In the genomic region with DNA sequence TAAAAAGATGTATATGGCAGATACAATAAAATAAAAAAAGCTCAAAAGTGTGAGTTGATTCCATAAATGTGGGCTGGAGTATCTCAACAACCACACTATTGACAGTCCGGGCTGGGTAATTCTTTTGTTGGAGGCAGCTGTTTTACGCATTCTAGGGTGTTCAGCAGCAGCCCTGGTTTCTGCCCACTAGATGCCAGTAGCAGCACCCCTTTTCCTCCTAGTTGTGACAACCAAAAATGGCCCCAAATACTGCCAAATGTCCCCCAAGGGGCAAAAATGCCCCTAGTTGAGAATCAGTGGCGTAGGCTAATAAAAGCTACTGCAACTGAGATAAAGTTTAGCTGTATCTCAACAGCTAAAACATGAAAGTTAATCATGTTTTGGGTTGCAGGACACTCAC, we compare ENCODE assay signal across 7 cellular contexts. TPM values are rescaled to one million over a fixed set of nuclear protein-coding genes. Genes with fewer than 3 reads are reported as not detected.
DNase-seq lines count a peak whose midpoint lies in the region; ATAC-seq and TF ChIP-seq lines count a peak whose summit lies in the region.

No MANE protein-coding gene starts in this region.

- intact Hi-C loops in OCI-LY7 (cut with micrococcal nuclease; ENCODE audit: unreplicated experiment) (no loop called here), mucosa of descending colon (cut with DNase I, micrococcal nuclease) (no loop called here)

- H3K36me3 ChIP-seq in OCI-LY7 (ENCODE audit: insufficient read depth, low read length) (peaks cover 11% of the 10 kb centered on the region; the same call in 1 of the 2 replicates), mucosa of descending colon (ENCODE audit: low read depth) (no peaks in the 10 kb centered on the region)

- ATAC-seq in mucosa of descending colon, result peak; percentile 52

- POLR2A ChIA-PET in OCI-LY7 (lab: Charles Lee), result no interaction called here

- TF ChIP-seq CTCF in GM12864 (IDR thresholded peaks at IDR 0.05; ENCODE audit: low read depth, low read length, missing control alignments), result peak; percentile 34
- peak; percentile 51 for TF ChIP-seq CTCF in OCI-LY7 (conservative IDR thresholded peaks at IDR 0.05; ENCODE audit: low read length)
- no peak for TF ChIP-seq CTCF in mucosa of descending colon (IDR thresholded peaks at IDR 0.05)

- H3K4me1 ChIP-seq in OCI-LY7 (ENCODE audit: insufficient read depth, low read length, poor library complexity, severe bottlenecking) (no peaks in the 10 kb centered on the region), mucosa of descending colon (ENCODE audit: low read depth) (no peaks in the 10 kb centered on the region)

- CTCF ChIA-PET in OCI-LY7 (lab: Charles Lee; ENCODE audit: unreplicated experiment), result no interaction called here

- H3K79me2 ChIP-seq in OCI-LY7 (ENCODE audit: insufficient read depth, low read depth, low read length), result no peaks in the 10 kb centered on the region

- H2AFZ ChIP-seq in OCI-LY7 (ENCODE audit: low read length), result no peak overlapping the region

- H3K9me3 ChIP-seq in OCI-LY7 (ENCODE audit: low read length) (peaks cover 15% of the 10 kb centered on the region; the same call in 1 of the 2 replicates), mucosa of descending colon (peaks cover 6% of the 10 kb centered on the region)

- H4K20me1 ChIP-seq in OCI-LY7 (ENCODE audit: insufficient read depth, low read length), result no peaks in the 10 kb centered on the region

- H3K4me3 ChIP-seq in GM12864 (ENCODE audit: low read depth, low read length) (no peak overlapping the region), OCI-LY7 (ENCODE audit: low read depth, low read length, poor library complexity, severe bottlenecking) (no peak overlapping the region), mucosa of descending colon (no peak overlapping the region)

- DNase-seq in GM12864 (ENCODE audit: low read depth) (no peak), OCI-LY7 (ENCODE audit: low spot score) (peak; percentile 4), cerebellum (ENCODE audit: low spot score) (peak; percentile 17), mucosa of descending colon (peak in 1 of 3 donors; percentile 28), HPDE6-E6E7 (ENCODE audit: extremely low spot score) (no peak), NCI-H128 (lab: John Stamatoyannopoulos, UW; ENCODE audit: unreplicated experiment) (no peak), NCI-H510A (lab: John Stamatoyannopoulos, UW) (no peak)

- no peak overlapping the region for H3K27ac ChIP-seq in OCI-LY7 (ENCODE audit: low read depth, low read length, poor library complexity, severe bottlenecking)

- no peaks in the 10 kb centered on the region for H3K9me2 ChIP-seq in OCI-LY7 (ENCODE audit: insufficient read depth, low read length)

- no TSS peak for BruUV-seq in OCI-LY7 (replicated peaks; lab: Mats Ljungman, UMichigan)

- H3K4me2 ChIP-seq in OCI-LY7 (ENCODE audit: low read length), result no peak overlapping the region

RNA-seq across cellular contexts. Expression of gene CHMP3, which starts 44.7 kb away (rescaled TPM):
- 8.5 and 12.8 TPM in 2 replicates for total RNA-seq in OCI-LY7 (2014; rRNA removed; shearing (Covaris generic))
- total RNA-seq in OCI-LY7 (2022), result 23.0 and 27.2 TPM in 2 replicates
- 38.5 TPM for total RNA-seq in cerebellum
- total RNA-seq in mucosa of descending colon, result 100 to 1,000 TPM; 149 to 203 (median 196) TPM

Comparison
In these comparisons a context has a peak if more than half of its experiments do, and no peak if none do; other contexts are left out.
1. DNase-seq: peak in OCI-LY7 (single experiment) and cerebellum (single experiment); none in GM12864 (single experiment), HPDE6-E6E7 (single experiment), NCI-H128 (single experiment) and NCI-H510A (single experiment).